In genomic region chr12:88035907-88036289, GRCh38 we compare ENCODE assay signal across 7 cellular contexts. TPM values are rescaled to one million over a fixed set of nuclear protein-coding genes. Genes with fewer than 3 reads are reported as not detected.
A peak's percentile ranks its signal among the peaks of the same experiment; 100 is the strongest.
DNase-seq lines count a peak whose midpoint lies in the region; ATAC-seq and TF ChIP-seq lines count a peak whose summit lies in the region.

No MANE protein-coding gene starts in this region.

- H2BK5ac ChIP-seq in neuronal stem cell (ENCODE audit: low read length): no peak overlapping the region

- no peaks in the 10 kb centered on the region for H3K79me1 ChIP-seq in neuronal stem cell (ENCODE audit: low read depth, low read length)

- no peak overlapping the region for H3K23ac ChIP-seq in neuronal stem cell (ENCODE audit: low read depth, low read length, poor library complexity)

- H4K20me1 ChIP-seq in OCI-LY7 (ENCODE audit: insufficient read depth, low read length): peaks cover 14% of the 10 kb centered on the region; the same call in 1 of the 2 replicates

- peak overlapping the region; percentile 96 for H3K18ac ChIP-seq in neuronal stem cell (ENCODE audit: low read length)

- H3K36me3 ChIP-seq in OCI-LY7 (ENCODE audit: insufficient read depth, low read length) (peaks cover 10% of the 10 kb centered on the region; the same call in 1 of the 2 replicates), neuronal stem cell (replicated peaks in 1 of 2; ENCODE audit: control insufficient read depth in 2 of 2, insufficient read depth in 2 of 2, low read length in 2 of 2) (peaks cover 0 to 12% of the 10 kb centered on the region in 2 donors)

- H3K4me2 ChIP-seq in OCI-LY7 (ENCODE audit: low read length) (peak overlapping the region; percentile 90), neuronal stem cell (ENCODE audit: insufficient read depth, low read length, poor library complexity, severe bottlenecking) (peak overlapping the region; percentile 78)

- no peaks in the 10 kb centered on the region for H3K27me3 ChIP-seq in neuronal stem cell (ENCODE audit: control insufficient read depth in 3 of 3, insufficient read depth in 3 of 3, low read depth in 1 of 3, low read length in 3 of 3)

- H3K4ac ChIP-seq in neuronal stem cell (ENCODE audit: low read length): no peak overlapping the region

- no peak overlapping the region for H2BK12ac ChIP-seq in neuronal stem cell (ENCODE audit: low read length)

- peak overlapping the region; percentile 95 for H3K9ac ChIP-seq in neuronal stem cell (ENCODE audit: low read depth, low read length, poor library complexity)

- no CpG with 5 or more reads among the region's 5 CpGs for WGBS in neuronal stem cell (ENCODE audit: extremely low coverage in 2 of 2, insufficient read length in 2 of 2, insufficient replicate concordance in 1 of 2), 2 donors

- no peak for DNase-seq in OCI-LY7 (ENCODE audit: low spot score)
- no peak for DNase-seq in epithelial cell of prostate (ENCODE audit: low read depth, low spot score)
- no peak for DNase-seq in neuronal stem cell (ENCODE audit: low spot score)
- DNase-seq in NCI-H1092 treated with DMSO at 0.1 percent for 48 hours (lab: John Stamatoyannopoulos, UW): no peak
- no peak for DNase-seq in NCI-H1417 treated with DMSO at 0.1 percent for 48 hours (lab: John Stamatoyannopoulos, UW)

- H3K4me3 ChIP-seq in OCI-LY7 (ENCODE audit: low read depth, low read length, poor library complexity, severe bottlenecking) (peak overlapping the region; percentile 78), neuronal stem cell (ENCODE audit: low read length in 2 of 2) (peak overlapping the region; percentile 76 to 96)

- H2AFZ ChIP-seq in OCI-LY7 (ENCODE audit: low read length): peak overlapping the region; percentile 100; the same call in 1 of the 2 replicates
- H2AFZ ChIP-seq in neuronal stem cell (ENCODE audit: low read length): peak overlapping the region; percentile 96

- H4K8ac ChIP-seq in neuronal stem cell (ENCODE audit: low read depth, low read length): no peak overlapping the region

- CTCF ChIA-PET in OCI-LY7 (lab: Charles Lee; ENCODE audit: unreplicated experiment): no interaction called here

- no peaks in the 10 kb centered on the region for H3K9me3 ChIP-seq in OCI-LY7 (ENCODE audit: low read length)
- peaks cover 0 to 3% of the 10 kb centered on the region in 2 donors for H3K9me3 ChIP-seq in neuronal stem cell (replicated peaks in 1 of 2; ENCODE audit: control insufficient read depth in 2 of 2, insufficient read depth in 1 of 2, low read depth in 1 of 2, low read length in 2 of 2)

- H3K79me2 ChIP-seq in OCI-LY7 (ENCODE audit: insufficient read depth, low read depth, low read length): peaks cover 43% of the 10 kb centered on the region; the same call in 1 of the 2 replicates

- H4K91ac ChIP-seq in neuronal stem cell (ENCODE audit: low read depth, low read length, poor library complexity): no peak overlapping the region

- no peak overlapping the region for H2BK120ac ChIP-seq in neuronal stem cell (ENCODE audit: low read depth, low read length)

- ATAC-seq in GM18870 (IDR thresholded peaks at IDR 0.05; ENCODE audit: unreplicated experiment) (peak; percentile 15), HG02623 (IDR thresholded peaks at IDR 0.05; ENCODE audit: unreplicated experiment) (peak; percentile 8)

- peaks cover 19% of the 10 kb centered on the region for H3K4me1 ChIP-seq in OCI-LY7 (ENCODE audit: insufficient read depth, low read length, poor library complexity, severe bottlenecking)
- peaks cover 1 to 2% of the 10 kb centered on the region in 2 donors for H3K4me1 ChIP-seq in neuronal stem cell (ENCODE audit: control insufficient read depth in 2 of 2, insufficient read depth in 1 of 2, low read depth in 1 of 2, low read length in 2 of 2)

- no peak for TF ChIP-seq CTCF in OCI-LY7 (conservative IDR thresholded peaks at IDR 0.05; ENCODE audit: low read length)

- no TSS peak for BruUV-seq in OCI-LY7 (replicated peaks; lab: Mats Ljungman, UMichigan)

- H2AK5ac ChIP-seq in neuronal stem cell (ENCODE audit: low read depth, low read length): no peak overlapping the region

- POLR2A ChIA-PET in OCI-LY7 (lab: Charles Lee): interaction anchor here (0.6 to 1.0 kb wide), 4 partner anchors 8 to 77 kb away, joined by 3 read pairs; no protein-coding TSS in a partner anchor

- no peak overlapping the region for H3K27ac ChIP-seq in OCI-LY7 (ENCODE audit: low read depth, low read length, poor library complexity, severe bottlenecking)
- H3K27ac ChIP-seq in epithelial cell of prostate: peak overlapping the region; percentile 75
- no peak overlapping the region for H3K27ac ChIP-seq in neuronal stem cell (replicated peaks; ENCODE audit: low read length)

- intact Hi-C loops in OCI-LY7 (cut with micrococcal nuclease; ENCODE audit: unreplicated experiment): loop anchor here (2.0 kb wide), 1 partner anchor 105 kb away; no protein-coding TSS in a partner anchor

- no peak overlapping the region for H2BK15ac ChIP-seq in neuronal stem cell (ENCODE audit: low read length)

- H3K9me2 ChIP-seq in OCI-LY7 (ENCODE audit: insufficient read depth, low read length): no peaks in the 10 kb centered on the region

- no peak overlapping the region for H3K14ac ChIP-seq in neuronal stem cell (ENCODE audit: low read length)

RNA-seq across cellular contexts. Expression of gene C12orf50, which starts 6.7 kb away (rescaled TPM):
- not detected in 2 replicates for total RNA-seq in OCI-LY7 (2014; rRNA removed; shearing (Covaris generic))
- 0.08 TPM in 1 of 2 replicates, not detected in the other for total RNA-seq in OCI-LY7 (2022)
- 0.04 TPM for polyA plus RNA-seq in neuronal stem cell (2013, experiment 1 of 2)
- 0.03 TPM for polyA plus RNA-seq in neuronal stem cell (2013, experiment 2 of 2)
